In genomic region chr17:82503728-82504308, GRCh38 we compare ENCODE assay signal across 1 cellular context.
TF ChIP-seq lines count a peak whose summit lies in the region.

No MANE protein-coding gene starts in this region.

TF ChIP-seq in HepG2, 621 proteins besides CTCF, POLR2A, EP300 and RAD21 (continued from another document and continues in another):
- TF ChIP-seq, protein P1, sequence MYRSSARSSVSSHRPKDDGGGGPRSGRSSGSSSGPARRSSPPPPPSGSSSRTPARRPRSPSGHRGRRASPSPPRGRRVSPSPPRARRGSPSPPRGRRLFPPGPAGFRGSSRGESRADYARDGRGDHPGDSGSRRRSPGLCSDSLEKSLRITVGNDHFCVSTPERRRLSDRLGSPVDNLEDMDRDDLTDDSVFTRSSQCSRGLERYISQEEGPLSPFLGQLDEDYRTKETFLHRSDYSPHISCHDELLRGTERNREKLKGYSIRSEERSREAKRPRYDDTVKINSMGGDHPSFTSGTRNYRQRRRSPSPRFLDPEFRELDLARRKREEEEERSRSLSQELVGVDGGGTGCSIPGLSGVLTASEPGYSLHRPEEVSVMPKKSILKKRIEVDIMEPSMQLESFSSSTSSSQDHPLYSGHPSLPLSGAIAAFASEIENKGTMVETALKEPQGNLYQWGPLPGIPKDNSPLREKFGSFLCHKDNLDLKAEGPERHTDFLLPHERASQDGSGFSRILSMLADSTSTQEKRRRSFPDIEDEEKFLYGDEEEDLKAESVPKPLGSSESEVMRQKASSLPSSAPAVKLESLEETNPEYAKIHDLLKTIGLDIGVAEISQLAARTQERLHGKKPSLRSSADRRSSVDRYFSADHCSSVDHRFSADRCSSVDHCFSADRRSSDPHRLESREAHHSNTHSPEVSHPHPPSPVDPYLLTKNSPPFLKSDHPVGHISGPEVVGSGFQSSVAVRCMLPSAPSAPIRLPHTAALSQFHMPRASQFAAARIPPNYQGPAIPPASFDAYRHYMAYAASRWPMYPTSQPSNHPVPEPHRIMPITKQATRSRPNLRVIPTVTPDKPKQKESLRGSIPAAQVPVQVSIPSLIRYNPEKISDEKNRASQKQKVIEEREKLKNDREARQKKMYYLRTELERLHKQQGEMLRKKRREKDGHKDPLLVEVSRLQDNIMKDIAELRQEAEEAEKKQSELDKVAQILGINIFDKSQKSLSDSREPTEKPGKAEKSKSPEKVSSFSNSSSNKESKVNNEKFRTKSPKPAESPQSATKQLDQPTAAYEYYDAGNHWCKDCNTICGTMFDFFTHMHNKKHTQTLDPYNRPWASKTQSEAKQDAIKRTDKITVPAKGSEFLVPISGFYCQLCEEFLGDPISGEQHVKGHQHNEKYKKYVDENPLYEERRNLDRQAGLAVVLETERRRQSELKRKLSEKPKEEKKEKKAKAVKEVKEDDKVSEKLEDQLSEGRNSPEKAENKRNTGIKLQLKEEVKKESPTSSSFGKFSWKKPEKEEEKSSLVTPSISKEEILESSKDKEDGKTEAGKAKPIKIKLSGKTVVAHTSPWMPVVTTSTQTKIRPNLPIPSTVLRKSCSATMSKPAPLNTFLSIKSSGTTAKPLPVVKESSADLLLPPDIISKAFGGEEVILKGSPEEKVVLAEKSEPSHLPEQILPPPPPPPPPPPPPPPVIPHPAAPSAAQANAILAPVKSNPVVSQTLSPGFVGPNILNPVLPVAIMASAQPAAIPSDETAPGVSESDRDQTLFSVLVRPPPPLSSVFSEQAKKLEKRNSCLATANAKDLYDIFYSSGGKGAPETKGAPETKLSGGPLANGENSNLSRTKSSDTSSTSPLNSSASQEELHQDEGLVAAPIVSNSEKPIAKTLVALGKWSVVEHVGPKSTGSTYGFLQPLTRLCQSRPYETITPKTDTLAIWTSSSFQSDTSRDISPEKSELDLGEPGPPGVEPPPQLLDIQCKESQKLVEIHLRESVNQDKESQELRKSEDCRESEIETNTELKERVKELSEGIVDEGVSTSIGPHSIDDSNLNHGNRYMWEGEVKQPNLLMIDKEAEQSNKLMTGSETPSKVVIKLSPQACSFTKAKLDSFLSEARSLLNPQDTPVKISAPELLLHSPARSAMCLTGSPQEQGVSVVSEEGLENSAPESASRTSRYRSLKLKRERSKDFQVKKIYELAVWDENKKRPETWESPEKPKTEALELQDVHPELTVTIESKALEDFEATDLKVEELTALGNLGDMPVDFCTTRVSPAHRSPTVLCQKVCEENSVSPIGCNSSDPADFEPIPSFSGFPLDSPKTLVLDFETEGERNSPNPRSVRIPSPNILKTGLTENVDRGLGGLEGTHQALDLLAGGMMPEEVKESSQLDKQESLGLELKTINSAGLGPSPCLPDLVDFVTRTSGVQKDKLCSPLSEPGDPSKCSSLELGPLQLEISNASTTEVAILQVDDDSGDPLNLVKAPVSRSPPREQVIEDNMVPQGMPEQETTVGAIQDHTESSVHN (CRISPR knock-in tag; IDR thresholded peaks at IDR 0.05) = peak; percentile 91; the same call in 1 of the 2 replicates
- TF ChIP-seq BORCS8-MEF2B (CRISPR knock-in tag; IDR thresholded peaks at IDR 0.05) (peak; percentile 94), AGO2 (optimal IDR thresholded peaks at IDR 0.05; ENCODE audit: low read depth, low read length) (no peak), ELF3 (CRISPR knock-in tag; IDR thresholded peaks at IDR 0.05) (peak; percentile 21; the same call in 1 of the 2 replicates), NCOR1 (IDR thresholded peaks at IDR 0.05; ENCODE audit: borderline replicate concordance, low read length) (no peak), KLF13 (CRISPR knock-in tag; IDR thresholded peaks at IDR 0.05) (no peak), ZSCAN25 (CRISPR knock-in tag; IDR thresholded peaks at IDR 0.05) (peak; percentile 68; the same call in 1 of the 2 replicates), RELA (CRISPR knock-in tag; IDR thresholded peaks at IDR 0.05) (0 out of 2 replicates have a peak, but pooled peaks have one; percentile 61), MAFG (CRISPR knock-in tag; IDR thresholded peaks at IDR 0.05) (no peak), ZNF670 (CRISPR knock-in tag; IDR thresholded peaks at IDR 0.05; ENCODE audit: borderline replicate concordance) (no peak), ZNF350 (CRISPR knock-in tag; IDR thresholded peaks at IDR 0.05; ENCODE audit: borderline replicate concordance, low read depth) (peak; percentile 56; the same call in 1 of the 2 replicates), ZNF790 (CRISPR knock-in tag; IDR thresholded peaks at IDR 0.05; ENCODE audit: borderline replicate concordance) (no peak), ZNF460 (CRISPR knock-in tag; IDR thresholded peaks at IDR 0.05; ENCODE audit: borderline replicate concordance) (no peak; the same call in 1 of the 2 replicates), ZBTB20 (CRISPR knock-in tag; IDR thresholded peaks at IDR 0.05; ENCODE audit: borderline replicate concordance, low read depth) (peak; percentile 86; the same call in 1 of the 2 replicates), ZNF17 (CRISPR knock-in tag; IDR thresholded peaks at IDR 0.05) (no peak)
- TF ChIP-seq, protein P2, sequence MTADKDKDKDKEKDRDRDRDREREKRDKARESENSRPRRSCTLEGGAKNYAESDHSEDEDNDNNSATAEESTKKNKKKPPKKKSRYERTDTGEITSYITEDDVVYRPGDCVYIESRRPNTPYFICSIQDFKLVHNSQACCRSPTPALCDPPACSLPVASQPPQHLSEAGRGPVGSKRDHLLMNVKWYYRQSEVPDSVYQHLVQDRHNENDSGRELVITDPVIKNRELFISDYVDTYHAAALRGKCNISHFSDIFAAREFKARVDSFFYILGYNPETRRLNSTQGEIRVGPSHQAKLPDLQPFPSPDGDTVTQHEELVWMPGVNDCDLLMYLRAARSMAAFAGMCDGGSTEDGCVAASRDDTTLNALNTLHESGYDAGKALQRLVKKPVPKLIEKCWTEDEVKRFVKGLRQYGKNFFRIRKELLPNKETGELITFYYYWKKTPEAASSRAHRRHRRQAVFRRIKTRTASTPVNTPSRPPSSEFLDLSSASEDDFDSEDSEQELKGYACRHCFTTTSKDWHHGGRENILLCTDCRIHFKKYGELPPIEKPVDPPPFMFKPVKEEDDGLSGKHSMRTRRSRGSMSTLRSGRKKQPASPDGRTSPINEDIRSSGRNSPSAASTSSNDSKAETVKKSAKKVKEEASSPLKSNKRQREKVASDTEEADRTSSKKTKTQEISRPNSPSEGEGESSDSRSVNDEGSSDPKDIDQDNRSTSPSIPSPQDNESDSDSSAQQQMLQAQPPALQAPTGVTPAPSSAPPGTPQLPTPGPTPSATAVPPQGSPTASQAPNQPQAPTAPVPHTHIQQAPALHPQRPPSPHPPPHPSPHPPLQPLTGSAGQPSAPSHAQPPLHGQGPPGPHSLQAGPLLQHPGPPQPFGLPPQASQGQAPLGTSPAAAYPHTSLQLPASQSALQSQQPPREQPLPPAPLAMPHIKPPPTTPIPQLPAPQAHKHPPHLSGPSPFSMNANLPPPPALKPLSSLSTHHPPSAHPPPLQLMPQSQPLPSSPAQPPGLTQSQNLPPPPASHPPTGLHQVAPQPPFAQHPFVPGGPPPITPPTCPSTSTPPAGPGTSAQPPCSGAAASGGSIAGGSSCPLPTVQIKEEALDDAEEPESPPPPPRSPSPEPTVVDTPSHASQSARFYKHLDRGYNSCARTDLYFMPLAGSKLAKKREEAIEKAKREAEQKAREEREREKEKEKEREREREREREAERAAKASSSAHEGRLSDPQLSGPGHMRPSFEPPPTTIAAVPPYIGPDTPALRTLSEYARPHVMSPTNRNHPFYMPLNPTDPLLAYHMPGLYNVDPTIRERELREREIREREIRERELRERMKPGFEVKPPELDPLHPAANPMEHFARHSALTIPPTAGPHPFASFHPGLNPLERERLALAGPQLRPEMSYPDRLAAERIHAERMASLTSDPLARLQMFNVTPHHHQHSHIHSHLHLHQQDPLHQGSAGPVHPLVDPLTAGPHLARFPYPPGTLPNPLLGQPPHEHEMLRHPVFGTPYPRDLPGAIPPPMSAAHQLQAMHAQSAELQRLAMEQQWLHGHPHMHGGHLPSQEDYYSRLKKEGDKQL (CRISPR knock-in tag; IDR thresholded peaks at IDR 0.05; ENCODE audit: low read depth) = no peak
- TF ChIP-seq, protein P3, sequence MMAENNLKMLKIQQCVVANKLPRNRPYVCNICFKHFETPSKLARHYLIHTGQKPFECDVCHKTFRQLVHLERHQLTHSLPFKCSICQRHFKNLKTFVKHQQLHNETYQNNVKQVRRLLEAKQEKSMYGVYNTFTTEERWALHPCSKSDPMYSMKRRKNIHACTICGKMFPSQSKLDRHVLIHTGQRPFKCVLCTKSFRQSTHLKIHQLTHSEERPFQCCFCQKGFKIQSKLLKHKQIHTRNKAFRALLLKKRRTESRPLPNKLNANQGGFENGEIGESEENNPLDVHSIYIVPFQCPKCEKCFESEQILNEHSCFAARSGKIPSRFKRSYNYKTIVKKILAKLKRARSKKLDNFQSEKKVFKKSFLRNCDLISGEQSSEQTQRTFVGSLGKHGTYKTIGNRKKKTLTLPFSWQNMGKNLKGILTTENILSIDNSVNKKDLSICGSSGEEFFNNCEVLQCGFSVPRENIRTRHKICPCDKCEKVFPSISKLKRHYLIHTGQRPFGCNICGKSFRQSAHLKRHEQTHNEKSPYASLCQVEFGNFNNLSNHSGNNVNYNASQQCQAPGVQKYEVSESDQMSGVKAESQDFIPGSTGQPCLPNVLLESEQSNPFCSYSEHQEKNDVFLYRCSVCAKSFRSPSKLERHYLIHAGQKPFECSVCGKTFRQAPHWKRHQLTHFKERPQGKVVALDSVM (CRISPR knock-in tag; IDR thresholded peaks at IDR 0.05) = peak; percentile 54; the same call in 1 of the 2 replicates
- TF ChIP-seq, protein P4, sequence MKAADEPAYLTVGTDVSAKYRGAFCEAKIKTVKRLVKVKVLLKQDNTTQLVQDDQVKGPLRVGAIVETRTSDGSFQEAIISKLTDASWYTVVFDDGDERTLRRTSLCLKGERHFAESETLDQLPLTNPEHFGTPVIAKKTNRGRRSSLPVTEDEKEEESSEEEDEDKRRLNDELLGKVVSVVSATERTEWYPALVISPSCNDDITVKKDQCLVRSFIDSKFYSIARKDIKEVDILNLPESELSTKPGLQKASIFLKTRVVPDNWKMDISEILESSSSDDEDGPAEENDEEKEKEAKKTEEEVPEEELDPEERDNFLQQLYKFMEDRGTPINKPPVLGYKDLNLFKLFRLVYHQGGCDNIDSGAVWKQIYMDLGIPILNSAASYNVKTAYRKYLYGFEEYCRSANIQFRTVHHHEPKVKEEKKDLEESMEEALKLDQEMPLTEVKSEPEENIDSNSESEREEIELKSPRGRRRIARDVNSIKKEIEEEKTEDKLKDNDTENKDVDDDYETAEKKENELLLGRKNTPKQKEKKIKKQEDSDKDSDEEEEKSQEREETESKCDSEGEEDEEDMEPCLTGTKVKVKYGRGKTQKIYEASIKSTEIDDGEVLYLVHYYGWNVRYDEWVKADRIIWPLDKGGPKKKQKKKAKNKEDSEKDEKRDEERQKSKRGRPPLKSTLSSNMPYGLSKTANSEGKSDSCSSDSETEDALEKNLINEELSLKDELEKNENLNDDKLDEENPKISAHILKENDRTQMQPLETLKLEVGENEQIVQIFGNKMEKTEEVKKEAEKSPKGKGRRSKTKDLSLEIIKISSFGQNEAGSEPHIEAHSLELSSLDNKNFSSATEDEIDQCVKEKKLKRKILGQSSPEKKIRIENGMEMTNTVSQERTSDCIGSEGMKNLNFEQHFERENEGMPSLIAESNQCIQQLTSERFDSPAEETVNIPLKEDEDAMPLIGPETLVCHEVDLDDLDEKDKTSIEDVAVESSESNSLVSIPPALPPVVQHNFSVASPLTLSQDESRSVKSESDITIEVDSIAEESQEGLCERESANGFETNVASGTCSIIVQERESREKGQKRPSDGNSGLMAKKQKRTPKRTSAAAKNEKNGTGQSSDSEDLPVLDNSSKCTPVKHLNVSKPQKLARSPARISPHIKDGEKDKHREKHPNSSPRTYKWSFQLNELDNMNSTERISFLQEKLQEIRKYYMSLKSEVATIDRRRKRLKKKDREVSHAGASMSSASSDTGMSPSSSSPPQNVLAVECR (CRISPR knock-in tag; IDR thresholded peaks at IDR 0.05; ENCODE audit: borderline replicate concordance) = peak; percentile 63
- TF ChIP-seq, protein P5, sequence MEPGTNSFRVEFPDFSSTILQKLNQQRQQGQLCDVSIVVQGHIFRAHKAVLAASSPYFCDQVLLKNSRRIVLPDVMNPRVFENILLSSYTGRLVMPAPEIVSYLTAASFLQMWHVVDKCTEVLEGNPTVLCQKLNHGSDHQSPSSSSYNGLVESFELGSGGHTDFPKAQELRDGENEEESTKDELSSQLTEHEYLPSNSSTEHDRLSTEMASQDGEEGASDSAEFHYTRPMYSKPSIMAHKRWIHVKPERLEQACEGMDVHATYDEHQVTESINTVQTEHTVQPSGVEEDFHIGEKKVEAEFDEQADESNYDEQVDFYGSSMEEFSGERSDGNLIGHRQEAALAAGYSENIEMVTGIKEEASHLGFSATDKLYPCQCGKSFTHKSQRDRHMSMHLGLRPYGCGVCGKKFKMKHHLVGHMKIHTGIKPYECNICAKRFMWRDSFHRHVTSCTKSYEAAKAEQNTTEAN (CRISPR knock-in tag; conservative IDR thresholded peaks at IDR 0.05) = peak; percentile 92
- TF ChIP-seq, protein P6, sequence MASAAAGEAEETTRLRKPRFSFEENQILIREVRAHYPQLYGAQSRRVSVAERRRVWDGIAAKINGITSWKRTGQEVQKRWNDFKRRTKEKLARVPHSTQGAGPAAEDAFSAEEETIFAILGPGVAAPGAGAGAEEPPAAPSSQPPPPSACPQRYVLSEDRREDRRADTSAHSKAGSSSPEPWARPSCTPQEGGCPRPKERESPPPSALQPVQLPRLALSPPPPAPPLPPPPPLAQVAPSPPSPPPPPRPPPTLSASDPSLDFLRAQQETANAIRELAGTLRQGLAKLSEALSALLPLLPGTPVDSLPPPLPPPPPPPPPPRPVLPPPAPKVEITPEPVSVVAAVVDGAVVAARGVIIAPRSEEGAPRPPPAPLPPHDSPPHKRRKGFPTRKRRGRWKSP (CRISPR knock-in tag; IDR thresholded peaks at IDR 0.05) = no peak; the same call in 1 of the 2 replicates
- TF ChIP-seq, protein P7, sequence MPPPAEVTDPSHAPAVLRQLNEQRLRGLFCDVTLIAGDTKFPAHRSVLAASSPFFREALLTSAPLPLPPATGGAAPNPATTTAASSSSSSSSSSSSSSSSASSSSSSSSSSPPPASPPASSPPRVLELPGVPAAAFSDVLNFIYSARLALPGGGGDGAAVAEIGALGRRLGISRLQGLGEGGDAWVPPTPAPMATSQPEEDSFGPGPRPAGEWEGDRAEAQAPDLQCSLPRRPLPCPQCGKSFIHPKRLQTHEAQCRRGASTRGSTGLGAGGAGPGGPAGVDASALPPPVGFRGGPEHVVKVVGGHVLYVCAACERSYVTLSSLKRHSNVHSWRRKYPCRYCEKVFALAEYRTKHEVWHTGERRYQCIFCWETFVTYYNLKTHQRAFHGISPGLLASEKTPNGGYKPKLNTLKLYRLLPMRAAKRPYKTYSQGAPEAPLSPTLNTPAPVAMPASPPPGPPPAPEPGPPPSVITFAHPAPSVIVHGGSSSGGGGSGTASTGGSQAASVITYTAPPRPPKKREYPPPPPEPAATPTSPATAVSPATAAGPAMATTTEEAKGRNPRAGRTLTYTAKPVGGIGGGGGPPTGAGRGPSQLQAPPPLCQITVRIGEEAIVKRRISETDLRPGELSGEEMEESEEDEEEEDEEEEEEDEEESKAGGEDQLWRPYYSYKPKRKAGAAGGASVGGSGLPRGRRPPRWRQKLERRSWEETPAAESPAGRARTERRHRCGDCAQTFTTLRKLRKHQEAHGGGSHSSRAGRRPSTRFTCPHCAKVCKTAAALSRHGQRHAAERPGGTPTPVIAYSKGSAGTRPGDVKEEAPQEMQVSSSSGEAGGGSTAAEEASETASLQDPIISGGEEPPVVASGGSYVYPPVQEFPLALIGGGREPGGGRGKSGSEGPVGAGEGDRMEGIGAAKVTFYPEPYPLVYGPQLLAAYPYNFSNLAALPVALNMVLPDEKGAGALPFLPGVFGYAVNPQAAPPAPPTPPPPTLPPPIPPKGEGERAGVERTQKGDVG (CRISPR knock-in tag; IDR thresholded peaks at IDR 0.05; ENCODE audit: borderline replicate concordance) = 0 out of 2 replicates have a peak, but pooled peaks have one; percentile 59
- TF ChIP-seq, protein P8, sequence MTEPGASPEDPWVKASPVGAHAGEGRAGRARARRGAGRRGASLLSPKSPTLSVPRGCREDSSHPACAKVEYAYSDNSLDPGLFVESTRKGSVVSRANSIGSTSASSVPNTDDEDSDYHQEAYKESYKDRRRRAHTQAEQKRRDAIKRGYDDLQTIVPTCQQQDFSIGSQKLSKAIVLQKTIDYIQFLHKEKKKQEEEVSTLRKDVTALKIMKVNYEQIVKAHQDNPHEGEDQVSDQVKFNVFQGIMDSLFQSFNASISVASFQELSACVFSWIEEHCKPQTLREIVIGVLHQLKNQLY (CRISPR knock-in tag; IDR thresholded peaks at IDR 0.05) = no peak; the same call in 1 of the 2 replicates
